Comparison of ENCODE assay signal across 14 cellular contexts in genomic region chr10:113953505-113954272, GRCh38.
A peak's percentile ranks its signal among the peaks of the same experiment; 100 is the strongest.
DNase-seq lines count a peak whose midpoint lies in the region; ATAC-seq and TF ChIP-seq lines count a peak whose summit lies in the region.
"Had no signal": no experiment of that assay in that cellular context is flagged by ENCODE, and none has a peak within 500 bp of the region (broad histone marks: within the 10 kb centered on the region; RNA-seq: fewer than 3 reads in every experiment).

No MANE protein-coding gene starts in this region.

- peak; percentile 34 for TF ChIP-seq CTCF in cardiac muscle cell (IDR thresholded peaks at IDR 0.05; ENCODE audit: low read depth, low read length)
- no peak for TF ChIP-seq CTCF in NB4 (IDR thresholded peaks at IDR 0.05; ENCODE audit: low read depth, low read length)
- TF ChIP-seq CTCF in chondrocyte (IDR thresholded peaks at IDR 0.05) = peak; percentile 34
- TF ChIP-seq CTCF in hepatocyte (IDR thresholded peaks at IDR 0.05; ENCODE audit: poor library complexity) = no peak

- no peak for TF ChIP-seq POLR2A in NB4 (IDR thresholded peaks at IDR 0.05; ENCODE audit: extremely low read depth, insufficient read length)

- H3K36me3 ChIP-seq in cardiac muscle cell (no peaks in the 10 kb centered on the region), hepatocyte (replicated peaks; ENCODE audit: insufficient read depth, low read depth) (no peaks in the 10 kb centered on the region)

- 82% methylated on average over 2 of the region's 2 CpGs for WGBS in right cardiac atrium
- WGBS in hepatocyte (ENCODE audit: low lambda C conversion rate, missing lambda C conversion rate) = 91% methylated on average over 2 of the region's 2 CpGs

- no peaks in the 10 kb centered on the region for H3K27me3 Mint-ChIP-seq in chondrocyte (ENCODE audit: low read depth)
- H3K27me3 Mint-ChIP-seq: B cell had no signal

- intact Hi-C loops in right cardiac atrium (cut with DNase I) = no loop called here

- no peak overlapping the region for H3K4me2 ChIP-seq in hepatocyte

- no peaks in the 10 kb centered on the region for H3K9me2 ChIP-seq in hepatocyte (replicated peaks; ENCODE audit: insufficient read depth)

- H3K4me1 Mint-ChIP-seq in chondrocyte (ENCODE audit: low read depth) = peaks cover 30% of the 10 kb centered on the region
- H3K4me1 Mint-ChIP-seq in stimulated activated effector memory CD8-positive, alpha-beta T cell treated with anti-CD3 and anti-CD28 coated beads, Interleukin-12 subunit alpha, Interleukin-12 subunit beta, amount 100 ng/mL, for 72 hours = peaks cover 5% of the 10 kb centered on the region
- H3K4me1 Mint-ChIP-seq: B cell had no signal

- no peak overlapping the region for H3K27ac Mint-ChIP-seq in chondrocyte (ENCODE audit: unreplicated experiment)
- no peak overlapping the region for H3K27ac Mint-ChIP-seq in stimulated activated effector memory CD8-positive, alpha-beta T cell treated with anti-CD3 and anti-CD28 coated beads, Interleukin-12 subunit alpha, Interleukin-12 subunit beta, amount 100 ng/mL, for 72 hours
- H3K27ac Mint-ChIP-seq: activated naive CD4-positive, alpha-beta T cell treated with anti-CD3 and anti-CD28 coated beads for 36 hours; B cell had no signal

- no peak overlapping the region for H3K4me3 Mint-ChIP-seq in chondrocyte (ENCODE audit: unreplicated experiment)
- no peak overlapping the region for H3K4me3 Mint-ChIP-seq in stimulated activated effector memory CD8-positive, alpha-beta T cell treated with anti-CD3 and anti-CD28 coated beads, Interleukin-12 subunit alpha, Interleukin-12 subunit beta, amount 100 ng/mL, for 72 hours
- H3K4me3 Mint-ChIP-seq: activated naive CD4-positive, alpha-beta T cell treated with anti-CD3 and anti-CD28 coated beads for 36 hours; B cell had no signal

- H3K79me2 ChIP-seq in hepatocyte = no peaks in the 10 kb centered on the region

- no peaks in the 10 kb centered on the region for H3K36me3 Mint-ChIP-seq in chondrocyte (ENCODE audit: low read depth)
- no peaks in the 10 kb centered on the region for H3K36me3 Mint-ChIP-seq in stimulated activated effector memory CD8-positive, alpha-beta T cell treated with anti-CD3 and anti-CD28 coated beads, Interleukin-12 subunit alpha, Interleukin-12 subunit beta, amount 100 ng/mL, for 72 hours

- H3K27ac ChIP-seq in cardiac muscle cell = no peak overlapping the region
- H3K27ac ChIP-seq in right cardiac atrium (ENCODE audit: low read length) = no peak overlapping the region
- H3K27ac ChIP-seq in hepatocyte = no peak overlapping the region
- H3K27ac ChIP-seq: VCaP had no signal

- DNase-seq in cardiac muscle cell (ENCODE audit: low read depth in 1 of 2, low spot score in 1 of 2) (no peak), right cardiac atrium (no peak), NB4 (ENCODE audit: low read depth) (peak; percentile 73), chondrocyte (ENCODE audit: low spot score) (no peak), NCI-H1092 treated with DMSO at 0.1 percent for 48 hours (lab: John Stamatoyannopoulos, UW) (no peak), NCI-H2081 (lab: John Stamatoyannopoulos, UW) (no peak), hepatocyte (ENCODE audit: low spot score) (no peak)
- no peak for DNase-seq in stimulated activated effector memory CD8-positive, alpha-beta T cell treated with anti-CD3 and anti-CD28 coated beads, Interleukin-12 subunit alpha, Interleukin-12 subunit beta, amount 100 ng/mL, for 72 hours (ENCODE audit: low spot score in 2 of 2)
- DNase-seq: activated naive CD4-positive, alpha-beta T cell treated with anti-CD3 and anti-CD28 coated beads for 36 hours; GOT3; kidney glomerular epithelial cell; NCI-H524 treated with DMSO at 0.1 percent for 48 hours had no signal

- H3K9me3 ChIP-seq in cardiac muscle cell (ENCODE audit: low read depth) (no peaks in the 10 kb centered on the region), right cardiac atrium (ENCODE audit: control insufficient read depth, low read length) (no peaks in the 10 kb centered on the region), hepatocyte (ENCODE audit: low read depth) (no peaks in the 10 kb centered on the region)

- H2AFZ ChIP-seq in hepatocyte = no peak overlapping the region

- H3K4me3 ChIP-seq in cardiac muscle cell = no peak overlapping the region
- H3K4me3 ChIP-seq in right cardiac atrium (ENCODE audit: low read length) = no peak overlapping the region
- H3K4me3 ChIP-seq in NB4 (ENCODE audit: low read depth, low read length) = no peak overlapping the region
- no peak overlapping the region for H3K4me3 ChIP-seq in hepatocyte

- H3K9me3 Mint-ChIP-seq in chondrocyte (ENCODE audit: low read depth) = peaks cover 6% of the 10 kb centered on the region
- no peaks in the 10 kb centered on the region for H3K9me3 Mint-ChIP-seq in stimulated activated effector memory CD8-positive, alpha-beta T cell treated with anti-CD3 and anti-CD28 coated beads, Interleukin-12 subunit alpha, Interleukin-12 subunit beta, amount 100 ng/mL, for 72 hours

- H3K4me1 ChIP-seq in cardiac muscle cell (ENCODE audit: low read depth) = no peaks in the 10 kb centered on the region
- H3K4me1 ChIP-seq in right cardiac atrium (ENCODE audit: control insufficient read depth, insufficient read depth, low read length) = peaks cover 2% of the 10 kb centered on the region
- H3K4me1 ChIP-seq in hepatocyte (ENCODE audit: insufficient read depth) = peaks cover 19% of the 10 kb centered on the region

- no peaks in the 10 kb centered on the region for H4K20me1 ChIP-seq in hepatocyte (ENCODE audit: insufficient read depth, poor library complexity, severe bottlenecking)

- no peak for ATAC-seq in right cardiac atrium
- peak; percentile 44 for ATAC-seq in stimulated activated effector memory CD8-positive, alpha-beta T cell treated with anti-CD3 and anti-CD28 coated beads, Interleukin-12 subunit alpha, Interleukin-12 subunit beta, amount 100 ng/mL, for 72 hours

- H3K27me3 ChIP-seq in cardiac muscle cell (no peaks in the 10 kb centered on the region), right cardiac atrium (ENCODE audit: control insufficient read depth, insufficient read depth) (no peaks in the 10 kb centered on the region), hepatocyte (no peaks in the 10 kb centered on the region)

Comparison
In these comparisons a context has a peak if more than half of its experiments do, and no peak if none do; other contexts are left out.
1. CTCF ChIP-seq: peak in cardiac muscle cell (single experiment) and chondrocyte (single experiment); none in NB4 (single experiment) and hepatocyte (single experiment).